23 cellular contexts compared by ENCODE assay signal in genomic region chr11:102730036-102730815, GRCh38. TPM values are rescaled to one million over a fixed set of nuclear protein-coding genes. Genes with fewer than 3 reads are reported as not detected.
DNase-seq lines count a peak whose midpoint lies in the region; ATAC-seq and TF ChIP-seq lines count a peak whose summit lies in the region.
"Had no signal": no experiment of that assay in that cellular context is flagged by ENCODE, and none has a peak within 500 bp of the region (broad histone marks: within the 10 kb centered on the region; RNA-seq: fewer than 3 reads in every experiment).

No MANE protein-coding gene starts in this region.

- DNase-seq in GM03348 (ENCODE audit: low spot score) (peak; percentile 28), fibroblast of pulmonary artery (ENCODE audit: low read depth) (peak; percentile 16), NCI-H1105 (lab: John Stamatoyannopoulos, UW) (no peak), HT-29 (ENCODE audit: low spot score) (no peak), DMS79 treated with DMSO at 0.1 percent for 48 hours (lab: John Stamatoyannopoulos, UW) (no peak)
- DNase-seq: activated CD4-positive, alpha-beta memory T cell treated with anti-CD3 and anti-CD28 coated beads for 36 hours; activated naive CD4-positive, alpha-beta T cell; activated T-cell treated with anti-CD3 and anti-CD28 coated beads for 4 hours; DMS 273 treated with DMSO at 0.1 percent for 48 hours; effector memory CD8-positive, alpha-beta T cell; mammary epithelial cell; naive thymus-derived CD8-positive, alpha-beta T cell; NCI-H1417 treated with DMSO at 0.1 percent for 48 hours; NCI-H524 treated with DMSO at 0.1 percent for 48 hours; Right ventricle myocardium superior; stimulated activated naive CD8-positive, alpha-beta T cell treated with anti-CD3 and anti-CD28 coated beads, Interleukin-15, amount 100 ng/mL, for 72 hours; transverse colon had no signal

- no peak for TF ChIP-seq CTCF in fibroblast of pulmonary artery (IDR thresholded peaks at IDR 0.05; ENCODE audit: low read length, missing control alignments)

- no peak overlapping the region for H3K4me3 ChIP-seq in fibroblast of pulmonary artery (replicated peaks; ENCODE audit: low read depth, low read length)
- H3K4me3 ChIP-seq: pancreas, transverse colon had no signal

- peak; percentile 68 for ATAC-seq in SK-N-SH treated with all-trans-retinoic acid at 6 μM for 48 hours
- ATAC-seq in HG03469 (IDR thresholded peaks at IDR 0.05; ENCODE audit: unreplicated experiment) = no peak
- ATAC-seq: effector memory CD8-positive, alpha-beta T cell; naive thymus-derived CD8-positive, alpha-beta T cell; pancreas; WTC11 had no signal

TF ChIP-seq in SK-N-SH treated with all-trans-retinoic acid at 6 μM for 48 hours, 23 proteins besides CTCF, POLR2A, EP300 and RAD21:
- TF ChIP-seq ZFP30 (CRISPR knock-in tag; IDR thresholded peaks at IDR 0.05) (no peak), CSRNP3 (CRISPR knock-in tag; IDR thresholded peaks at IDR 0.05) (no peak), RARB (CRISPR knock-in tag; IDR thresholded peaks at IDR 0.05) (no peak), OSR1 (CRISPR knock-in tag; IDR thresholded peaks at IDR 0.05) (no peak), ZNF8 (CRISPR knock-in tag; IDR thresholded peaks at IDR 0.05) (no peak), SNAI2 (CRISPR knock-in tag; IDR thresholded peaks at IDR 0.05) (no peak), ESRRG (CRISPR knock-in tag; IDR thresholded peaks at IDR 0.05) (no peak), POU6F1 (CRISPR knock-in tag; IDR thresholded peaks at IDR 0.05; ENCODE audit: borderline replicate concordance, low read depth) (no peak), TOX (CRISPR knock-in tag; IDR thresholded peaks at IDR 0.05; ENCODE audit: borderline replicate concordance) (no peak), BACH2 (CRISPR knock-in tag; IDR thresholded peaks at IDR 0.05; ENCODE audit: borderline replicate concordance) (no peak), ZNF70 (CRISPR knock-in tag; IDR thresholded peaks at IDR 0.05) (no peak), TSHZ2 (CRISPR knock-in tag; IDR thresholded peaks at IDR 0.05) (no peak), CSDC2 (CRISPR knock-in tag; IDR thresholded peaks at IDR 0.05) (no peak)

RNA-seq across cellular contexts. Expression of gene MMP8, which starts 5.5 kb away (rescaled TPM):
- total RNA-seq in HT-29 (2014; rRNA removed; shearing (Covaris generic)) = not detected in 2 replicates
- total RNA-seq: activated CD4-positive, alpha-beta memory T cell treated with anti-CD3 and anti-CD28 coated beads for 36 hours; frontal cortex; kidney epithelial cell; naive thymus-derived CD8-positive, alpha-beta T cell; Right ventricle myocardium superior; transverse colon; WTC11 had no signal

RNA-seq across cellular contexts. Expression of gene MMP27, which starts 24.7 kb away (rescaled TPM):
- not detected in 2 replicates for total RNA-seq in HT-29 (2014; rRNA removed; shearing (Covaris generic))
- total RNA-seq: activated CD4-positive, alpha-beta memory T cell treated with anti-CD3 and anti-CD28 coated beads for 36 hours; frontal cortex; kidney epithelial cell; mammary epithelial cell; naive thymus-derived CD8-positive, alpha-beta T cell; Right ventricle myocardium superior; WTC11 had no signal

RNA-seq across cellular contexts. Expression of gene MMP10, which starts 50.2 kb away (rescaled TPM):
- total RNA-seq in HT-29 (2014; rRNA removed; shearing (Covaris generic)) = not detected in 2 replicates
- total RNA-seq: activated CD4-positive, alpha-beta memory T cell treated with anti-CD3 and anti-CD28 coated beads for 36 hours; frontal cortex; naive thymus-derived CD8-positive, alpha-beta T cell; Right ventricle myocardium superior; WTC11 had no signal

Comparison
In these comparisons a context has a peak if more than half of its experiments do, and no peak if none do; other contexts are left out.
1. DNase-seq: peak in GM03348 (single experiment) and fibroblast of pulmonary artery (single experiment); none in NCI-H1105 (single experiment), HT-29 (single experiment) and DMS79 treated with DMSO at 0.1 percent for 48 hours (single experiment).